Comparison of ENCODE assay signal across 10 cellular contexts in genomic region chr2:219060821-219061791, GRCh38. TPM values are rescaled to one million over a fixed set of nuclear protein-coding genes. Genes with fewer than 3 reads are reported as not detected.
DNase-seq lines count a peak whose midpoint lies in the region; ATAC-seq and TF ChIP-seq lines count a peak whose summit lies in the region.
"Had no signal": no experiment of that assay in that cellular context is flagged by ENCODE, and none has a peak within 500 bp of the region (broad histone marks: within the 10 kb centered on the region; RNA-seq: fewer than 3 reads in every experiment).

Gene IHH, minus strand, starts transcription at chr2:219060921. Its CDS starts 454 bp downstream, at chr2:219060467.

- peak within 1 kb of the TSS; percentile 39 for H3K4me2 ChIP-seq in HCT116 (ENCODE audit: low read length)

- peak within 1 kb of the TSS; percentile 48 for H3K4me3 Mint-ChIP-seq in MCF 10A (ENCODE audit: unreplicated experiment)

- H2AFZ ChIP-seq in HCT116 (ENCODE audit: low read depth, low read length, poor library complexity, severe bottlenecking), result no peak within 1 kb of the TSS

- H3K4me3 ChIP-seq in HCT116 (replicated peaks in 1 of 2; ENCODE audit: low read depth in 1 of 2, low read length in 2 of 2) (peak within 1 kb of the TSS in 1 of 2 experiments; percentile 16; a peak in 1 of 4 replicates), mucosa of descending colon (peak within 1 kb of the TSS; percentile 58), brain microvascular endothelial cell (ENCODE audit: low read depth, low read length) (no peak within 1 kb of the TSS)
- H3K4me3 ChIP-seq: SJSA1 had no signal

- no peaks in the 10 kb centered on the region for H3K79me2 ChIP-seq in HCT116 (ENCODE audit: insufficient read depth, low read length)

- H3K9me3 Mint-ChIP-seq in MCF 10A (ENCODE audit: unreplicated experiment), result no peaks in the 10 kb centered on the region

- H4K20me1 ChIP-seq in HCT116 (ENCODE audit: insufficient read depth), result no peaks in the 10 kb centered on the region

- RAD21 ChIA-PET in HCT116 (lab: Charles Lee; ENCODE audit: low non-redundant PET in 1 of 2, low total read pairs in 2 of 2, uncharacterized antibody in 2 of 2, unreplicated experiment in 2 of 2), result interaction anchor here in 1 of 2 experiments (1.2 kb wide), 1 partner anchor 93 kb away, joined by 3 read pairs; no protein-coding TSS in a partner anchor

- H3K27me3 Mint-ChIP-seq in MCF 10A (ENCODE audit: insufficient read depth, unreplicated experiment), result peaks cover 65% of the 10 kb centered on the region

- no peaks in the 10 kb centered on the region for H3K36me3 Mint-ChIP-seq in MCF 10A (ENCODE audit: insufficient read depth, unreplicated experiment)

- H3K27ac ChIP-seq in HCT116 (ENCODE audit: low read depth, low read length) (no peak within 1 kb of the TSS), brain microvascular endothelial cell (no peak within 1 kb of the TSS)
- H3K27ac ChIP-seq: SJSA1 had no signal

- in situ Hi-C loops in brain microvascular endothelial cell (cut with HindIII; ENCODE audit: low pct_ligation_motif_present, low sequenced_read_pairs), result no loop called here

- H3K4me1 ChIP-seq in HCT116 (ENCODE audit: control insufficient read depth in 1 of 2, insufficient read depth in 2 of 2, low read length in 2 of 2), result no peaks in the 10 kb centered on the region
- peaks cover 30% of the 10 kb centered on the region for H3K4me1 ChIP-seq in mucosa of descending colon (ENCODE audit: low read depth)

- no peaks in the 10 kb centered on the region for H3K36me3 ChIP-seq in HCT116 (ENCODE audit: control insufficient read depth in 1 of 2, insufficient read depth in 2 of 2, low read length in 2 of 2)
- H3K36me3 ChIP-seq in mucosa of descending colon (ENCODE audit: low read depth), result no peaks in the 10 kb centered on the region
- H3K36me3 ChIP-seq in brain microvascular endothelial cell (replicated peaks), result no peaks in the 10 kb centered on the region
- H3K36me3 ChIP-seq: SJSA1 had no signal

- H3K9me3 ChIP-seq in HCT116 (ENCODE audit: control insufficient read depth in 1 of 2, insufficient read depth in 1 of 2, low read depth in 1 of 2, low read length in 2 of 2), result no peaks in the 10 kb centered on the region
- no peaks in the 10 kb centered on the region for H3K9me3 ChIP-seq in mucosa of descending colon
- H3K9me3 ChIP-seq: SJSA1 had no signal

- H3K9ac ChIP-seq in HCT116 (ENCODE audit: low read length), result no peak within 1 kb of the TSS

- TF ChIP-seq CTCF in HCT116 (IDR thresholded peaks at IDR 0.05 in 2 of 3, conservative IDR thresholded peaks at IDR 0.05 in 1 of 3; ENCODE audit: borderline replicate concordance in 1 of 3, insufficient read depth in 1 of 3, low read depth in 2 of 3, low read length in 2 of 3) (no peak), MCF 10A (IDR thresholded peaks at IDR 0.05; ENCODE audit: unreplicated experiment) (no peak), mucosa of descending colon (IDR thresholded peaks at IDR 0.05) (no peak), brain microvascular endothelial cell (IDR thresholded peaks at IDR 0.05; ENCODE audit: low read depth, low read length, missing control alignments) (no peak)

- CTCF ChIA-PET in HCT116 (lab: Charles Lee) (interaction anchor here (1.0 to 2.2 kb wide), 3 partner anchors 12 to 94 kb away, joined by 3 to 9 read pairs (median 3); no protein-coding TSS in a partner anchor), MCF 10A (lab: Yijun Ruan, JAX) (interaction anchor here (0.5 to 1.7 kb wide), 7 partner anchors 11 to 115 kb away, joined by 3 to 11 read pairs (median 3); partner anchors contain the start of gene CNPPD1)

- no peaks in the 10 kb centered on the region for H3K9me2 ChIP-seq in HCT116 (ENCODE audit: insufficient read depth)

- no peak for TF ChIP-seq RAD21 in HCT116 (IDR thresholded peaks at IDR 0.05; ENCODE audit: low read depth)

- no TSS peak for BruUV-seq in HCT116 (replicated peaks; lab: Mats Ljungman, UMichigan)
- BruUV-seq in MCF 10A (replicated peaks; lab: Mats Ljungman, UMichigan), result no TSS peak

- intact Hi-C loops in HCT116 (cut with micrococcal nuclease) (loop anchor here (5.0 kb wide), 1 partner anchor 481 kb away; the partner anchor contains the start of genes CHPF and TMEM198), MCF 10A (cut with micrococcal nuclease) (no loop called here), mucosa of descending colon (cut with DNase I, micrococcal nuclease) (no loop called here)

- DNase-seq in AG08395 (ENCODE audit: low spot score) (peak; percentile 18), HCT116 (ENCODE audit: low read depth, low spot score) (no peak), MCF 10A (ENCODE audit: unreplicated experiment) (no peak), mucosa of descending colon (peak; percentile 86 to 93 (median 90)), HUDEP-2 (lab: John Stamatoyannopoulos, UW; ENCODE audit: unreplicated experiment in 76 of 76) (no peak), brain microvascular endothelial cell (no peak)
- no peak for DNase-seq in stimulated activated naive CD4-positive, alpha-beta T cell (lab: John Stamatoyannopoulos, UW)
- DNase-seq: stimulated activated naive CD4-positive, alpha-beta T cell treated with Interleukin-2 at 50 U/mL for 16 hours had no signal

- ATAC-seq in HCT116 (peak; percentile 24; the same call in 1 of the 2 replicates), mucosa of descending colon (peak; percentile 82), GM21381 (IDR thresholded peaks at IDR 0.05; ENCODE audit: unreplicated experiment) (no peak)

- TF ChIP-seq POLR2A in HCT116 (IDR thresholded peaks at IDR 0.05; ENCODE audit: borderline replicate concordance, extremely low read depth, insufficient read depth, insufficient read length), result no peak

- POLR2A ChIA-PET in HCT116 (lab: Charles Lee) (no interaction called here), MCF 10A (lab: Yijun Ruan, JAX) (no interaction called here)

- no peaks in the 10 kb centered on the region for H3K4me1 Mint-ChIP-seq in MCF 10A (ENCODE audit: insufficient read depth, unreplicated experiment)

- H3K27ac Mint-ChIP-seq in MCF 10A (ENCODE audit: low read depth, unreplicated experiment), result no peak within 1 kb of the TSS

- H3K27me3 ChIP-seq in HCT116 (ENCODE audit: insufficient read depth, low read length) (peaks cover 16% of the 10 kb centered on the region; the same call in 1 of the 2 replicates), brain microvascular endothelial cell (replicated peaks) (peaks cover 69% of the 10 kb centered on the region)

TF ChIP-seq in HCT116, 20 proteins besides CTCF, POLR2A, EP300 and RAD21 (continues in another document):
- TF ChIP-seq SRF (IDR thresholded peaks at IDR 0.05; ENCODE audit: low read depth) (no peak), SIN3A (IDR thresholded peaks at IDR 0.05; ENCODE audit: low read depth) (no peak), CBX3 (IDR thresholded peaks at IDR 0.05; ENCODE audit: low read depth) (no peak), POLR2AphosphoS5 (IDR thresholded peaks at IDR 0.05; ENCODE audit: low read depth, low read length) (no peak), ATF3 (IDR thresholded peaks at IDR 0.05) (no peak), REST (IDR thresholded peaks at IDR 0.05; ENCODE audit: low read depth) (no peak), EGR1 (IDR thresholded peaks at IDR 0.05; ENCODE audit: low read depth) (no peak), SP1 (IDR thresholded peaks at IDR 0.05; ENCODE audit: low read depth) (no peak), TCF7L2 (IDR thresholded peaks at IDR 0.05; ENCODE audit: borderline replicate concordance, extremely low read depth, insufficient read depth, insufficient read length) (no peak), FOSL1 (IDR thresholded peaks at IDR 0.05; ENCODE audit: low read depth) (no peak), CEBPB (IDR thresholded peaks at IDR 0.05; ENCODE audit: low read depth) (no peak), ZFX (IDR thresholded peaks at IDR 0.05) (no peak)

RNA-seq across cellular contexts. Expression of gene IHH, which starts in this region (rescaled TPM):
- total RNA-seq in HCT116 (2021; ENCODE audit: unreplicated experiment), result 0.17 TPM
- polyA plus RNA-seq in HCT116 (2012), result 0.04 and 0.07 TPM in 2 replicates
- total RNA-seq in MCF 10A (2022), result not detected in 2 replicates
- 10 to 100 TPM; 31.0 to 91.2 (median 57.6) TPM for total RNA-seq in mucosa of descending colon

Comparison
In these comparisons a context has a peak if more than half of its experiments do, and no peak if none do; other contexts are left out.
1. RNA of gene IHH (total RNA-seq): 31.0 to 91.2 TPM in mucosa of descending colon; 0.17 TPM in HCT116 (single experiment) and not detected in MCF 10A; every median in the first group is over 10 times any median in the second.
2. Peak in ATAC-seq and H3K4me2 ChIP-seq in HCT116; RNA of the gene not detected or under 1 TPM.
3. DNase-seq: peak in AG08395 (single experiment) and mucosa of descending colon (3 of 3); none in HCT116 (single experiment), MCF 10A (single experiment), HUDEP-2 (0 of 76), stimulated activated naive CD4-positive, alpha-beta T cell (0 of 6) and brain microvascular endothelial cell (single experiment).